ENCODE assay signal across 12 cellular contexts in genomic region chr10:98338896-98339295, GRCh38.
"Had no signal": no experiment of that assay in that cellular context is flagged by ENCODE, and none has a peak within 500 bp of the region (broad histone marks: within the 10 kb centered on the region; RNA-seq: fewer than 3 reads in every experiment).

No MANE protein-coding gene starts in this region.

- ATAC-seq: stimulated activated naive CD8-positive, alpha-beta T cell treated with anti-CD3 and anti-CD28 coated beads, Interleukin-15, amount 100 ng/mL, for 72 hours had no signal

- DNase-seq: activated effector memory CD4-positive, alpha-beta T cell treated with Interleukin-2 at 50 U/mL for 16 hours; activated T-cell treated with anti-CD3 and anti-CD28 coated beads, Interleukin-2, amount 50 U/mL, for 24 hours; amygdala; hypothalamus; lower lobe of right lung; midbrain; stimulated activated CD4-positive, alpha-beta T cell treated with anti-CD3 and anti-CD28 coated beads, Interleukin-4, amount 100 ng/mL, for 1 hour; stimulated activated naive CD8-positive, alpha-beta T cell treated with anti-CD3 and anti-CD28 coated beads, Interleukin-15, amount 100 ng/mL, for 72 hours had no signal

- H3K9me3 ChIP-seq: breast epithelium, lower lobe of right lung, right atrium auricular region had no signal

- H3K27me3 ChIP-seq: breast epithelium, right atrium auricular region had no signal

- H3K4me1 ChIP-seq: breast epithelium, lower lobe of right lung had no signal

- H3K36me3 ChIP-seq: breast epithelium, lower lobe of right lung, right atrium auricular region had no signal

- H3K27ac ChIP-seq: breast epithelium, lower lobe of right lung, right atrium auricular region had no signal

- H3K4me3 ChIP-seq: breast epithelium, lower lobe of right lung, right atrium auricular region had no signal

- FAIRE-seq: endothelial cell of umbilical vein, urothelium cell line had no signal
